In the genomic region with DNA sequence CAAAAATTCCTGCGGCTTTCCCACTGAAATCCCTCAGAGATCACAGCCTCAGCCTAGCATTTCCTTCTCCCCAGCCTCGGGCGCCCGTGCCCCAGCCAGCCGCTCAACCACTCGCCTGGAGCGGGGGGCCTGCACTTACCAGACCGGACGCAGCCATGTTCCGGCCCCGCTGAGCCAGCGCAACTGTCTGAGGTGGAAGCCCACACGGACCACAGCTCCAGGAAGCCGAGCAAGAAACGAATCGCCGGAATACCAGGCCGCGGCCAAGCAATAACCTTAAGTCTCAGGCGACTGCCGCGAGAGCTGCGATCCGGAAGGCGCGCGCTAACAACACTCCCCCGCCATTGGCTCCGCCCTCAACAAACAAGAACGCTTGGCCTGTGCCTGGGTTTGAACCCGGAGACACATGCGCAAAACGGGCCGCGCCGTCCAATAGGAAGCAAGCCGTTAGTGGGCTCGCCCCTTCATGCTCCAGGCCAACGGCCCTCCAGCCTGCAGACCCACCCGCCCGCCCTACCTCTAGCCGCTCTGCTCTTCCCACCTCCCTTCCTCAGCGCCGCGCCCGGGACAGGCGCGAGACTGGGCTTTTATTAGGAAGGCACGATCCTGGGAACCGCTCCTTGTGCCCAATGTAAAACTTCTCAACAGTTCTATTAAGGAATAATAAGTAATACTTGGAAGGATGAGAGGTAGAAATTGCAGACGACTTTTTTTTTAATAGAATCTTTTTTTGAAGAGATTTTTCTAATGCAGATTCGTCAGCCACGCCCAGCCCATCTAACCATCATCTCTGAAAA, we compare ENCODE assay signal across 8 cellular contexts. TPM values are rescaled to one million over a fixed set of nuclear protein-coding genes. Genes with fewer than 3 reads are reported as not detected.
DNase-seq lines count a peak whose midpoint lies in the region; ATAC-seq lines count a peak whose summit lies in the region.

A gene with protein sequence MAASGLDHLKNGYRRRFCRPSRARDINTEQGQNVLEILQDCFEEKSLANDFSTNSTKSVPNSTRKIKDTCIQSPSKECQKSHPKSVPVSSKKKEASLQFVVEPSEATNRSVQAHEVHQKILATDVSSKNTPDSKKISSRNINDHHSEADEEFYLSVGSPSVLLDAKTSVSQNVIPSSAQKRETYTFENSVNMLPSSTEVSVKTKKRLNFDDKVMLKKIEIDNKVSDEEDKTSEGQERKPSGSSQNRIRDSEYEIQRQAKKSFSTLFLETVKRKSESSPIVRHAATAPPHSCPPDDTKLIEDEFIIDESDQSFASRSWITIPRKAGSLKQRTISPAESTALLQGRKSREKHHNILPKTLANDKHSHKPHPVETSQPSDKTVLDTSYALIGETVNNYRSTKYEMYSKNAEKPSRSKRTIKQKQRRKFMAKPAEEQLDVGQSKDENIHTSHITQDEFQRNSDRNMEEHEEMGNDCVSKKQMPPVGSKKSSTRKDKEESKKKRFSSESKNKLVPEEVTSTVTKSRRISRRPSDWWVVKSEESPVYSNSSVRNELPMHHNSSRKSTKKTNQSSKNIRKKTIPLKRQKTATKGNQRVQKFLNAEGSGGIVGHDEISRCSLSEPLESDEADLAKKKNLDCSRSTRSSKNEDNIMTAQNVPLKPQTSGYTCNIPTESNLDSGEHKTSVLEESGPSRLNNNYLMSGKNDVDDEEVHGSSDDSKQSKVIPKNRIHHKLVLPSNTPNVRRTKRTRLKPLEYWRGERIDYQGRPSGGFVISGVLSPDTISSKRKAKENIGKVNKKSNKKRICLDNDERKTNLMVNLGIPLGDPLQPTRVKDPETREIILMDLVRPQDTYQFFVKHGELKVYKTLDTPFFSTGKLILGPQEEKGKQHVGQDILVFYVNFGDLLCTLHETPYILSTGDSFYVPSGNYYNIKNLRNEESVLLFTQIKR (minus strand): TSS at position 305 of the 797 bp plus-strand sequence. CDS start 148 bp downstream, at position 157.

- peak; percentile 92 for DNase-seq in DMS 273 treated with DMSO at 0.1 percent for 48 hours (lab: John Stamatoyannopoulos, UW)
- peak; percentile 48 for DNase-seq in OCI-M2 (lab: John Stamatoyannopoulos, UW; ENCODE audit: unreplicated experiment)
- DNase-seq in activated T-cell treated with anti-CD3 and anti-CD28 coated beads for 4 hours, result peak; percentile 80
- peak; percentile 86 for DNase-seq in epithelial cell of prostate (ENCODE audit: low read depth, low spot score)
- peak; percentile 97 for DNase-seq in mucosa of gallbladder (ENCODE audit: low spot score)
- peak; percentile 81 to 85 for DNase-seq in stimulated activated CD8-positive, alpha-beta memory T cell treated with anti-CD3 and anti-CD28 coated beads, Interleukin-4, amount 100 ng/mL, for 4 hours (ENCODE audit: low read depth in 2 of 2, low spot score in 1 of 2)

- peak; percentile 95 for ATAC-seq in GM21529 (IDR thresholded peaks at IDR 0.05; ENCODE audit: unreplicated experiment)

- H3K27ac Mint-ChIP-seq in IgD-negative memory B cell, result peak within 1 kb of the TSS; percentile 98 to 100 (median 100)

- no peaks in the 10 kb centered on the region for H3K27me3 Mint-ChIP-seq in IgD-negative memory B cell

- peaks cover 19 to 38% (median 35%) of the 10 kb centered on the region in 3 donors for H3K4me1 Mint-ChIP-seq in IgD-negative memory B cell

- no peaks in the 10 kb centered on the region for H3K9me3 Mint-ChIP-seq in IgD-negative memory B cell

- H3K4me3 Mint-ChIP-seq in IgD-negative memory B cell, result peak within 1 kb of the TSS; percentile 98 to 100 (median 99)

- H3K36me3 Mint-ChIP-seq in IgD-negative memory B cell, result peaks cover 1% of the 10 kb centered on the region

- H3K27ac ChIP-seq in epithelial cell of prostate, result peak within 1 kb of the TSS; percentile 73

RNA-seq across cellular contexts. Expression of the gene that starts here (rescaled TPM):
- polyA plus RNA-seq in IgD-negative memory B cell, result 18.7 TPM
- total RNA-seq in mucosa of gallbladder, result 17.3 TPM

Comparison
In these comparisons a context has a peak if more than half of its experiments do, and no peak if none do; other contexts are left out.
1. Peak in every context shown above with its lines: DNase-seq, ATAC-seq and H3K27ac ChIP-seq.